35 cellular contexts compared by ENCODE assay signal in the genomic region with DNA sequence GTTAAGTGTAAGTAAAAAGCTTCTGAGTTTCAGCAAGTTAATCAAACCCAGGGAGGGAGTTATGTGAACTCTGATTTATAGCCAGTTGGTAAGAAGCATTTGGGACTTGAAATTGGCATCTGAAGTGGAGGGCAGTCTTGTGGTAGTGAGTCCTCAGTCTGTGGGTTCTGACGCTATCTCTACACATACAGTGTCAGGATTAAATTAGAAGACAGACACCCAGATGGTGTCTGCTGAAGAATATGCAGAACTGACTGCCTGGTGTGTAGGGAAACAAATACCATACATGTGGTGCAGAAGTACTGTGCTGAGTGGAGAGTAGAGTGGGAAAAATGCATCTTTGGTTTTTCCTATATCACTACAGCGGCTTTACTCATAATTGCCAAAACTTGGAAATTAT. TPM values are rescaled to one million over a fixed set of nuclear protein-coding genes. Genes with fewer than 3 reads are reported as not detected.
"Had no signal": no experiment of that assay in that cellular context is flagged by ENCODE, and none has a peak within 500 bp of the region (broad histone marks: within the 10 kb centered on the region; RNA-seq: fewer than 3 reads in every experiment).

No MANE protein-coding gene starts in this region.

- H3K27ac Mint-ChIP-seq: activated CD4-positive, alpha-beta T cell treated with anti-CD3 and anti-CD28 coated beads, Interleukin-2, amount 10 ng/mL, durations not matched to agents 24 days and 14 days; activated CD8-positive, alpha-beta T cell treated with anti-CD3 and anti-CD28 coated beads for 36 hours; activated naive CD4-positive, alpha-beta T cell treated with anti-CD3 and anti-CD28 coated beads, Interleukin-2, amount 50 U/mL, for 24 hours; activated naive CD8-positive, alpha-beta T cell treated with anti-CD3 and anti-CD28 coated beads, Interleukin-2, amount 10 ng/mL, durations not matched to agents 7 days and 5 days; activated T-helper 17 cell treated with anti-CD3 and anti-CD28 coated beads, Interleukin-2, amount 50 U/mL, for 72 hours had no signal

- H3K9me3 Mint-ChIP-seq: activated naive CD4-positive, alpha-beta T cell treated with anti-CD3 and anti-CD28 coated beads, Interleukin-2, amount 50 U/mL, for 24 hours; activated T-helper 17 cell treated with anti-CD3 and anti-CD28 coated beads, Interleukin-2, amount 50 U/mL, for 72 hours had no signal

- H3K4me3 Mint-ChIP-seq: activated CD4-positive, alpha-beta T cell treated with anti-CD3 and anti-CD28 coated beads, Interleukin-2, amount 10 ng/mL, durations not matched to agents 24 days and 14 days; activated CD8-positive, alpha-beta T cell treated with anti-CD3 and anti-CD28 coated beads for 36 hours; activated naive CD4-positive, alpha-beta T cell treated with anti-CD3 and anti-CD28 coated beads, Interleukin-2, amount 50 U/mL, for 24 hours; activated naive CD8-positive, alpha-beta T cell treated with anti-CD3 and anti-CD28 coated beads, Interleukin-2, amount 10 ng/mL, durations not matched to agents 7 days and 5 days; activated T-cell treated with anti-CD3 and anti-CD28 coated beads, Interleukin-2, amount 50 U/mL, for 72 hours; activated T-helper 17 cell treated with anti-CD3 and anti-CD28 coated beads, Interleukin-2, amount 50 U/mL, for 72 hours had no signal

- ATAC-seq: activated CD8-positive, alpha-beta T cell treated with anti-CD3 and anti-CD28 coated beads for 36 hours; activated T-cell treated with anti-CD3 and anti-CD28 coated beads, Interleukin-2, amount 50 U/mL, for 72 hours; activated T-helper 17 cell treated with anti-CD3 and anti-CD28 coated beads, Interleukin-2, amount 50 U/mL, for 72 hours; body of pancreas; PC-3 had no signal

- H3K9me3 ChIP-seq: body of pancreas, breast epithelium, Peyer's patch had no signal

- H3K27me3 Mint-ChIP-seq: activated CD4-positive, alpha-beta T cell treated with anti-CD3 and anti-CD28 coated beads, Interleukin-2, amount 10 ng/mL, durations not matched to agents 24 days and 14 days; activated CD8-positive, alpha-beta T cell treated with anti-CD3 and anti-CD28 coated beads for 36 hours; activated naive CD4-positive, alpha-beta T cell treated with anti-CD3 and anti-CD28 coated beads, Interleukin-2, amount 50 U/mL, for 24 hours; activated naive CD8-positive, alpha-beta T cell treated with anti-CD3 and anti-CD28 coated beads, Interleukin-2, amount 10 ng/mL, durations not matched to agents 7 days and 5 days; activated T-helper 17 cell treated with anti-CD3 and anti-CD28 coated beads, Interleukin-2, amount 50 U/mL, for 72 hours had no signal

- H3K27ac ChIP-seq: body of pancreas, breast epithelium, KMS-11, Peyer's patch had no signal

- H3K27me3 ChIP-seq: body of pancreas, breast epithelium, Peyer's patch had no signal

- H3K4me3 ChIP-seq: body of pancreas, breast epithelium, Peyer's patch had no signal

- H3K4me1 ChIP-seq: body of pancreas, breast epithelium, Peyer's patch had no signal

- DNase-seq: activated CD4-positive, alpha-beta T cell treated with anti-CD3 and anti-CD28 coated beads, Interleukin-2, amount 10 ng/mL, durations not matched to agents 24 days and 14 days; activated CD4-positive, alpha-beta T cell treated with anti-CD3 and anti-CD28 coated beads, Interleukin-2, amount 50 U/mL, for 4 hours; activated CD8-positive, alpha-beta T cell treated with anti-CD3 and anti-CD28 coated beads for 36 hours; activated effector memory CD4-positive, alpha-beta T cell treated with anti-CD3 and anti-CD28 coated beads, Interleukin-2, amount 50 U/mL, for 16 hours; activated naive CD4-positive, alpha-beta T cell; activated naive CD8-positive, alpha-beta T cell treated with anti-CD3 and anti-CD28 coated beads, Interleukin-2, amount 10 ng/mL, durations not matched to agents 7 days and 5 days; activated T-cell treated with anti-CD3 and anti-CD28 coated beads, Interleukin-2, amount 50 U/mL, for 1 hour; activated T-cell treated with anti-CD3 and anti-CD28 coated beads, Interleukin-2, amount 50 U/mL, for 72 hours; body of pancreas; caudate nucleus; MM.1S; MV-4-11; NCI-H1092; NCI-H1436 treated with DMSO at 0.1 percent for 48 hours; NCI-H1694 treated with DMSO at 0.1 percent for 48 hours; NCI-H2029; NCI-H345; NCI-H524 treated with DMSO at 0.1 percent for 48 hours; NCI-H748 treated with DMSO at 0.1 percent for 48 hours; NK-92 treated with Interleukin-12 subunit alpha and Interleukin-12 subunit beta, amount 100 ng/mL, for 24 hours; PC-3; Peyer's patch; RPMI8226; SW 1271; T1000 had no signal

RNA-seq across cellular contexts. Expression of gene PLN, which starts 43.5 kb away (rescaled TPM):
- total RNA-seq: activated CD4-positive, alpha-beta T cell treated with anti-CD3 and anti-CD28 coated beads, Interleukin-2, amount 10 ng/mL, durations not matched to agents 24 days and 14 days; activated CD8-positive, alpha-beta memory T cell treated with anti-CD3 and anti-CD28 coated beads for 36 hours; activated CD8-positive, alpha-beta T cell treated with anti-CD3 and anti-CD28 coated beads for 36 hours; activated naive CD8-positive, alpha-beta T cell treated with anti-CD3 and anti-CD28 coated beads, Interleukin-2, amount 10 ng/mL, durations not matched to agents 7 days and 5 days; activated T-cell treated with anti-CD3 and anti-CD28 coated beads, Interleukin-2, amount 50 U/mL, for 72 hours; astrocyte; LHCN-M2; NCI-H460; PC-3; T-helper 1 cell treated with Interleukin-12 subunit alpha and Interleukin-12 subunit beta and Interleukin-4 antibody, amounts not matched to agents 30 ng/mL and 1 ng/mL, for 36 hours; T-helper 2 cell treated with Interferon-gamma antibody and Interleukin-4, amounts not matched to agents 100 ng/mL and 5 ng/mL, for 36 hours had no signal
